ENCODE assay signal across 10 cellular contexts in genomic region chr2:37858197-37858711, GRCh38.
DNase-seq lines count a peak whose midpoint lies in the region; ATAC-seq and TF ChIP-seq lines count a peak whose summit lies in the region.
"Had no signal": no experiment of that assay in that cellular context is flagged by ENCODE, and none has a peak within 500 bp of the region (broad histone marks: within the 10 kb centered on the region; RNA-seq: fewer than 3 reads in every experiment).

No MANE protein-coding gene starts in this region.

- TF ChIP-seq CTCF in WTC11 (IDR thresholded peaks at IDR 0.05): no peak
- TF ChIP-seq CTCF in cardiac muscle cell (IDR thresholded peaks at IDR 0.05; ENCODE audit: low read depth, low read length): no peak
- no peak for TF ChIP-seq CTCF in CD4-positive, alpha-beta T cell (IDR thresholded peaks at IDR 0.05)

- no peak overlapping the region for H3K27ac Mint-ChIP-seq in WTC11
- no peak overlapping the region for H3K27ac Mint-ChIP-seq in CD4-positive, alpha-beta T cell
- H3K27ac Mint-ChIP-seq: T-cell had no signal

- peaks cover 19% of the 10 kb centered on the region for H3K9me3 Mint-ChIP-seq in WTC11
- no peaks in the 10 kb centered on the region for H3K9me3 Mint-ChIP-seq in CD4-positive, alpha-beta T cell

- H3K4me1 Mint-ChIP-seq in WTC11: no peaks in the 10 kb centered on the region
- H3K4me1 Mint-ChIP-seq in CD4-positive, alpha-beta T cell (ENCODE audit: low read depth): no peaks in the 10 kb centered on the region
- H3K4me1 Mint-ChIP-seq: T-cell had no signal

- H3K4me3 ChIP-seq in cardiac muscle cell: no peak overlapping the region

- intact Hi-C loops in CD4-positive, alpha-beta T cell (cut with DNase I, micrococcal nuclease): no loop called here

- H3K27ac ChIP-seq in cardiac muscle cell: peak overlapping the region; percentile 63
- H3K27ac ChIP-seq in CD4-positive, alpha-beta T cell (ENCODE audit: low read depth, low read length): no peak overlapping the region

- peaks cover 16% of the 10 kb centered on the region for H3K4me1 ChIP-seq in cardiac muscle cell (ENCODE audit: low read depth)

- peaks cover 6% of the 10 kb centered on the region for H3K27me3 ChIP-seq in cardiac muscle cell
- H3K27me3 ChIP-seq in CD4-positive, alpha-beta T cell (ENCODE audit: control insufficient read depth, insufficient read depth, low read length): no peaks in the 10 kb centered on the region

- DNase-seq in GM03348 (ENCODE audit: low spot score): peak; percentile 80
- no peak for DNase-seq in WTC11 (ENCODE audit: low spot score)
- DNase-seq in cardiac muscle cell (ENCODE audit: low read depth in 1 of 2, low spot score in 1 of 2): peak; percentile 48 to 62
- DNase-seq in renal cortical epithelial cell (ENCODE audit: low read depth): peak; percentile 64
- no peak for DNase-seq in DMS53 (lab: John Stamatoyannopoulos, UW)
- DNase-seq in CD4-positive, alpha-beta T cell: no peak
- DNase-seq in ACHN: no peak
- no peak for DNase-seq in cerebellar nuclear complex (lab: John Stamatoyannopoulos, UW)
- DNase-seq: naive B cell, T-cell had no signal

- H3K4me3 Mint-ChIP-seq in WTC11: no peak overlapping the region
- H3K4me3 Mint-ChIP-seq in CD4-positive, alpha-beta T cell: no peak overlapping the region
- H3K4me3 Mint-ChIP-seq: naive B cell, T-cell had no signal

- POLR2A ChIA-PET in WTC11 (lab: Charles Lee): no interaction called here
- POLR2A ChIA-PET in CD4-positive, alpha-beta T cell (lab: Charles Lee): no interaction called here

- peak; percentile 40 for ATAC-seq in WTC11
- no peak for ATAC-seq in CD4-positive, alpha-beta T cell (ENCODE audit: poor library complexity)
- ATAC-seq: T-cell had no signal

- CTCF ChIA-PET in WTC11 (lab: Charles Lee): no interaction called here
- CTCF ChIA-PET in CD4-positive, alpha-beta T cell (lab: Charles Lee): no interaction called here

- H3K27me3 Mint-ChIP-seq in WTC11 (ENCODE audit: low read depth): no peaks in the 10 kb centered on the region; the same call in 1 of the 2 replicates
- H3K27me3 Mint-ChIP-seq in CD4-positive, alpha-beta T cell: peaks cover 3% of the 10 kb centered on the region

- H3K36me3 Mint-ChIP-seq in WTC11: 0 out of 2 replicates have a peak, but pooled peaks cover 5% of the 10 kb centered on the region
- H3K36me3 Mint-ChIP-seq in CD4-positive, alpha-beta T cell (ENCODE audit: low read depth): no peaks in the 10 kb centered on the region
- H3K36me3 Mint-ChIP-seq: T-cell had no signal

- no peaks in the 10 kb centered on the region for H3K9me3 ChIP-seq in cardiac muscle cell (ENCODE audit: low read depth)
- H3K9me3 ChIP-seq in CD4-positive, alpha-beta T cell (ENCODE audit: control insufficient read depth, low read length): no peaks in the 10 kb centered on the region

- in situ Hi-C loops in ACHN (cut with HindIII; ENCODE audit: low pct_ligation_motif_present, low pct_unique_long_range_greater_than_20kb, low sequenced_read_pairs): no loop called here

- no peaks in the 10 kb centered on the region for H3K36me3 ChIP-seq in cardiac muscle cell

TF ChIP-seq in WTC11, 78 proteins besides CTCF, POLR2A, EP300 and RAD21:
- no peak for TF ChIP-seq ZNF671 (CRISPR knock-in tag; IDR thresholded peaks at IDR 0.05)
- TF ChIP-seq ZNF425 (CRISPR knock-in tag; conservative IDR thresholded peaks at IDR 0.05): no peak
- no peak for TF ChIP-seq ZNF232 (CRISPR knock-in tag; IDR thresholded peaks at IDR 0.05)
- no peak for TF ChIP-seq ZNF423 (CRISPR knock-in tag; IDR thresholded peaks at IDR 0.05)
- TF ChIP-seq ATF6 (CRISPR knock-in tag; IDR thresholded peaks at IDR 0.05): no peak
- no peak for TF ChIP-seq HMGXB4 (CRISPR knock-in tag; IDR thresholded peaks at IDR 0.05)

Comparison
In these comparisons a context has a peak if more than half of its experiments do, and no peak if none do; other contexts are left out.
1. DNase-seq: peak in GM03348 (single experiment), cardiac muscle cell (2 of 2) and renal cortical epithelial cell (single experiment); none in WTC11 (single experiment), DMS53 (single experiment), CD4-positive, alpha-beta T cell (0 of 10), ACHN (single experiment) and cerebellar nuclear complex (0 of 2).